24 cellular contexts compared by ENCODE assay signal in the genomic region with DNA sequence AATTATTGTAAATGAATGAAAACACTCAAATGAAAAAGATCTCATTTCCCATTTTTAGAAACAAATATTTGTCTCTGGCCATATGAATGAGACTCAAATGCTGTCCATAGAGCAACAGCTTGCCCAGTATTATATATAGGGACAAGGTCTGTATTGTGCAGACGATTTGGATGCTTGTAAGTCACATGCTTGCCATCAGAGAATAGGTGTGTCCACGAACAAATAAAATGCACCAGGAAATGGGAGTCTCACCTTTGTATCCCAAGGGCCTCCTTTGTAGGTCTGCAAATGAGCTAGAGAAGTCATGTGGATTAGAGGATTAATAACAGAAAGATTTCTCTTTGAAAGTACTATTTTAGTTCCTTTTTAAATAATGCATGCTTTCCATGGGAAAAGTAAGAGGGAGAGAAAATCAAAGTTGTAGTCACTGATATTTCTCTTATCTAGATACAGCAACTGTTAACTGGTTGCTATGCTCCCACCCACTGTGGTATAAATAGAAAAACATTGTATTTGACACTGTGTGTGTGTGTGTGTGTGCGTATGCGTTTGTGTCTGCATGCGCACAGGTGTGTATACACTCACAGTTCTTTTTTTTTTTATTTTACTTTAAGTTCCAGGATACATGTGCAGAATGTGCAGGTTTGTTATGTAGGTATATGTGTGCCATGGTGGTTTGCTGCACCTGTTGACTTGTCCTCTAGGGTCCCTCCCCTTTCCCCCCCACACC.
"Had no signal": no experiment of that assay in that cellular context is flagged by ENCODE, and none has a peak within 500 bp of the region (broad histone marks: within the 10 kb centered on the region; RNA-seq: fewer than 3 reads in every experiment).

No MANE protein-coding gene starts in this region.

- DNase-seq: activated CD4-positive, alpha-beta memory T cell treated with anti-CD3 and anti-CD28 coated beads, Interleukin-2, amount 10 ng/mL, durations not matched to agents 7 days and 5 days; activated CD4-positive, alpha-beta T cell treated with anti-CD3 and anti-CD28 coated beads for 4 hours; activated CD4-positive, alpha-beta T cell treated with anti-CD3 and anti-CD28 coated beads, Interleukin-2, amount 10 ng/mL, durations not matched to agents 7 days and 5 days; activated CD4-positive, alpha-beta T cell treated with anti-CD3 and anti-CD28 coated beads, Interleukin-2, amount 50 U/mL, for 4 hours; activated CD4-positive, CD25-positive, alpha-beta regulatory T cell; activated CD4-positive, CD25-positive, alpha-beta regulatory T cell treated with anti-CD3 and anti-CD28 coated beads, Interleukin-2, amount 50 U/mL, for 72 hours; activated CD8-positive, alpha-beta memory T cell treated with anti-CD3 and anti-CD28 coated beads, Interleukin-2, amount 50 U/mL, for 48 hours; activated gamma-delta T cell; activated naive CD4-positive, alpha-beta T cell; activated naive CD4-positive, alpha-beta T cell treated with anti-CD3 and anti-CD28 coated beads, Interleukin-2, amount 10 ng/mL, durations not matched to agents 7 days and 5 days; activated naive CD8-positive, alpha-beta T cell treated with anti-CD3 and anti-CD28 coated beads, Interleukin-2, amount 10 ng/mL, durations not matched to agents 7 days and 5 days; activated T-cell treated with anti-CD3 and anti-CD28 coated beads for 4 hours; activated T-cell treated with anti-CD3 and anti-CD28 coated beads, Interleukin-2, amount 50 U/mL, for 24 hours; activated T-cell treated with anti-CD3 and anti-CD28 coated beads, Interleukin-2, amount 50 U/mL, for 72 hours; central memory CD4-positive, alpha-beta T cell; cerebellar nuclear complex; colonic mucosa; effector CD8-positive, alpha-beta T cell; esophagus squamous epithelium; foreskin melanocyte; head of caudate nucleus; T-helper 2 cell had no signal

- ATAC-seq: activated naive CD4-positive, alpha-beta T cell treated with anti-CD3 and anti-CD28 coated beads, Interleukin-2, amount 50 U/mL, for 72 hours; activated T-cell treated with anti-CD3 and anti-CD28 coated beads, Interleukin-2, amount 50 U/mL, for 72 hours; gastroesophageal sphincter had no signal
